In the genomic region with DNA sequence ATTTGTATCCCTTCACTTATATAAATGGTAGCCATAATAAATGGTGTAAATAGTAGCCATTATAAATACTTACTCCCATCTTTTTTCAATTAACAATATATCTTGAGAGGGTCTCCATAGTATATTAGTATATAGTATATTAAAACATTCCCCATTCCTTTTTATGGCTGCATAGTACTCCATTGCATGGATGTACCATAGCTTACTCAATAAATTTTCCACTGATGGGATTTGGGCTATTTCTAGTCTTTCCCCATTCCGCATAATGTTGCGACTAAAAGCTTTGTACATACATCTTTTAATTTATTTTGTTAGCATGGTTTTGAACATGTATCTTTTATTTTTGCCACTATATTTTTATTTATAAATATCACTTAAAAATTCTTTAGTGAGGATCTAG, we compare ENCODE assay signal across 26 cellular contexts.
"Had no signal": no experiment of that assay in that cellular context is flagged by ENCODE, and none has a peak within 500 bp of the region (broad histone marks: within the 10 kb centered on the region; RNA-seq: fewer than 3 reads in every experiment).

No MANE protein-coding gene starts in this region.

- H3K27ac ChIP-seq: coronary artery, dorsolateral prefrontal cortex, epithelial cell of prostate, esophagus squamous epithelium, gastrocnemius medialis, heart right ventricle, left lung, lower lobe of right lung had no signal

- DNase-seq: dermis blood vessel endothelial cell; dorsolateral prefrontal cortex; effector CD4-positive, alpha-beta T cell; effector memory CD4-positive, alpha-beta T cell; erythroblast; esophagus squamous epithelium; foreskin fibroblast; foreskin melanocyte; gastrocnemius medialis; glutamatergic neuron; head of caudate nucleus; heart right ventricle; hippocampal formation; left cardiac atrium; left lung; left ventricle myocardium superior; lower lobe of right lung; mesenchymal stem cell; mucosa of descending colon; naive B cell had no signal

- H3K36me3 ChIP-seq: esophagus squamous epithelium, gastrocnemius medialis, heart right ventricle, left lung, lower lobe of right lung had no signal

- FAIRE-seq: colon, islet of Langerhans, keratinocyte had no signal

- H3K27me3 ChIP-seq: esophagus squamous epithelium, gastrocnemius medialis, heart right ventricle, left lung had no signal

- ATAC-seq: esophagus mucosa, gastrocnemius medialis, heart right ventricle, left cardiac atrium, left lung, left ventricle myocardium superior, lower lobe of right lung, mucosa of descending colon had no signal

- H3K4me1 ChIP-seq: esophagus squamous epithelium, gastrocnemius medialis, heart right ventricle, left lung, lower lobe of right lung had no signal

- H3K4me3 ChIP-seq: coronary artery, dorsolateral prefrontal cortex, esophagus squamous epithelium, gastrocnemius medialis, heart right ventricle, left lung, lower lobe of right lung, mucosa of descending colon had no signal

- H3K9me3 ChIP-seq: gastrocnemius medialis, lower lobe of right lung had no signal
